In genomic region chr19:7500811-7501450, GRCh38 we compare ENCODE assay signal across 8 cellular contexts. TPM values are rescaled to one million over a fixed set of nuclear protein-coding genes. Genes with fewer than 3 reads are reported as not detected.
A peak's percentile ranks its signal among the peaks of the same experiment; 100 is the strongest.
DNase-seq lines count a peak whose midpoint lies in the region; ATAC-seq lines count a peak whose summit lies in the region.

No MANE protein-coding gene starts in this region.

- CTCF ChIA-PET in activated CD4-positive, alpha-beta T cell treated with anti-CD3 and anti-CD28 coated beads for 36 hours (lab: Charles Lee): interaction anchor here (0.8 kb wide), 1 partner anchor 654 kb away, joined by 3 read pairs; no protein-coding TSS in a partner anchor

- peak; percentile 69 for ATAC-seq in activated CD4-positive, alpha-beta T cell treated with anti-CD3 and anti-CD28 coated beads for 36 hours
- peak; percentile 21 for ATAC-seq in effector memory CD8-positive, alpha-beta T cell (replicated peaks)
- ATAC-seq in HG02798 (IDR thresholded peaks at IDR 0.05; ENCODE audit: poor library complexity, unreplicated experiment): no peak

- peaks cover 8% of the 10 kb centered on the region for H3K4me1 Mint-ChIP-seq in activated CD4-positive, alpha-beta T cell treated with anti-CD3 and anti-CD28 coated beads for 36 hours
- H3K4me1 Mint-ChIP-seq in effector memory CD8-positive, alpha-beta T cell (ENCODE audit: low read depth in 2 of 2): peaks cover 0 to 7% of the 10 kb centered on the region in 2 donors
- H3K4me1 Mint-ChIP-seq in stimulated activated naive CD8-positive, alpha-beta T cell treated with anti-CD3 and anti-CD28 coated beads, Interleukin-15, Interleukin-2, amounts not matched to agents 100 ng/mL and 50 ng/mL, for 24 hours (ENCODE audit: low read depth): peaks cover 9% of the 10 kb centered on the region

- H3K36me3 Mint-ChIP-seq in activated CD4-positive, alpha-beta T cell treated with anti-CD3 and anti-CD28 coated beads for 36 hours (ENCODE audit: low read depth): no peaks in the 10 kb centered on the region
- H3K36me3 Mint-ChIP-seq in effector memory CD8-positive, alpha-beta T cell (ENCODE audit: insufficient read depth): peaks cover 2% of the 10 kb centered on the region
- H3K36me3 Mint-ChIP-seq in stimulated activated naive CD8-positive, alpha-beta T cell treated with anti-CD3 and anti-CD28 coated beads, Interleukin-15, Interleukin-2, amounts not matched to agents 100 ng/mL and 50 ng/mL, for 24 hours (ENCODE audit: low read depth): no peaks in the 10 kb centered on the region

- H3K4me3 Mint-ChIP-seq in activated CD4-positive, alpha-beta T cell treated with anti-CD3 and anti-CD28 coated beads for 36 hours: peak overlapping the region; percentile 44
- H3K4me3 Mint-ChIP-seq in effector memory CD8-positive, alpha-beta T cell: peak overlapping the region in 1 of 2 donors; percentile 30
- H3K4me3 Mint-ChIP-seq in stimulated activated naive CD8-positive, alpha-beta T cell treated with anti-CD3 and anti-CD28 coated beads, Interleukin-15, Interleukin-2, amounts not matched to agents 100 ng/mL and 50 ng/mL, for 24 hours: peak overlapping the region; percentile 55

- H3K27me3 Mint-ChIP-seq in activated CD4-positive, alpha-beta T cell treated with anti-CD3 and anti-CD28 coated beads for 36 hours: peaks cover 37% of the 10 kb centered on the region
- peaks cover 44 to 82% of the 10 kb centered on the region in 2 donors for H3K27me3 Mint-ChIP-seq in effector memory CD8-positive, alpha-beta T cell
- peaks cover 61% of the 10 kb centered on the region for H3K27me3 Mint-ChIP-seq in stimulated activated naive CD8-positive, alpha-beta T cell treated with anti-CD3 and anti-CD28 coated beads, Interleukin-15, Interleukin-2, amounts not matched to agents 100 ng/mL and 50 ng/mL, for 24 hours

- peak; percentile 46 for DNase-seq in EH (ENCODE audit: low read depth)
- peak; percentile 62 for DNase-seq in NCI-H1694 treated with DMSO at 0.1 percent for 48 hours (lab: John Stamatoyannopoulos, UW)
- peak; percentile 87 for DNase-seq in activated CD4-positive, alpha-beta T cell treated with anti-CD3 and anti-CD28 coated beads for 36 hours
- DNase-seq in effector memory CD8-positive, alpha-beta T cell: no peak
- DNase-seq in middle frontal gyrus (ENCODE audit: extremely low spot score, low spot score): peak; percentile 81
- DNase-seq in kidney glomerular epithelial cell (lab: John Stamatoyannopoulos, UW): no peak

- POLR2A ChIA-PET in activated CD4-positive, alpha-beta T cell treated with anti-CD3 and anti-CD28 coated beads for 36 hours (lab: Charles Lee): no interaction called here

- no peak overlapping the region for H3K27ac Mint-ChIP-seq in activated CD4-positive, alpha-beta T cell treated with anti-CD3 and anti-CD28 coated beads for 36 hours
- H3K27ac Mint-ChIP-seq in effector memory CD8-positive, alpha-beta T cell: no peak overlapping the region
- no peak overlapping the region for H3K27ac Mint-ChIP-seq in stimulated activated naive CD8-positive, alpha-beta T cell treated with anti-CD3 and anti-CD28 coated beads, Interleukin-15, Interleukin-2, amounts not matched to agents 100 ng/mL and 50 ng/mL, for 24 hours

- no peaks in the 10 kb centered on the region for H3K9me3 Mint-ChIP-seq in activated CD4-positive, alpha-beta T cell treated with anti-CD3 and anti-CD28 coated beads for 36 hours (ENCODE audit: low read depth)
- H3K9me3 Mint-ChIP-seq in effector memory CD8-positive, alpha-beta T cell: no peaks in the 10 kb centered on the region
- no peaks in the 10 kb centered on the region for H3K9me3 Mint-ChIP-seq in stimulated activated naive CD8-positive, alpha-beta T cell treated with anti-CD3 and anti-CD28 coated beads, Interleukin-15, Interleukin-2, amounts not matched to agents 100 ng/mL and 50 ng/mL, for 24 hours

- intact Hi-C loops in activated CD4-positive, alpha-beta T cell treated with anti-CD3 and anti-CD28 coated beads for 36 hours (cut with DNase I, micrococcal nuclease): no loop called here

RNA-seq across cellular contexts. Expression of gene PEX11G, which starts 12.1 kb away (rescaled TPM):
- 1 to 10 TPM in 1 of 2 experiments, under 1 TPM in 1; 0.51 to 1.1 TPM for total RNA-seq in activated CD4-positive, alpha-beta T cell treated with anti-CD3 and anti-CD28 coated beads for 36 hours

RNA-seq across cellular contexts. Expression of gene ZNF358, which starts 15.0 kb away (rescaled TPM):
- total RNA-seq in activated CD4-positive, alpha-beta T cell treated with anti-CD3 and anti-CD28 coated beads for 36 hours: 1 to 10 TPM; 5.1 to 8.5 TPM

RNA-seq across cellular contexts. Expression of gene MCOLN1, which starts 21.5 kb away (rescaled TPM):
- 1 to 10 TPM; 6.7 to 7.7 TPM for total RNA-seq in activated CD4-positive, alpha-beta T cell treated with anti-CD3 and anti-CD28 coated beads for 36 hours

RNA-seq across cellular contexts. Expression of gene PNPLA6, which starts 34.6 kb away (rescaled TPM):
- 100 to 1,000 TPM in 1 of 2 experiments, 10 to 100 TPM in 1; 82.2 to 108 TPM for total RNA-seq in activated CD4-positive, alpha-beta T cell treated with anti-CD3 and anti-CD28 coated beads for 36 hours

Comparison
In these comparisons a context has a peak if more than half of its experiments do, and no peak if none do; other contexts are left out.
1. DNase-seq: peak in EH (single experiment), NCI-H1694 treated with DMSO at 0.1 percent for 48 hours (single experiment), activated CD4-positive, alpha-beta T cell treated with anti-CD3 and anti-CD28 coated beads for 36 hours (single experiment) and middle frontal gyrus (single experiment); none in effector memory CD8-positive, alpha-beta T cell (0 of 3) and kidney glomerular epithelial cell (single experiment).